In the genomic region with DNA sequence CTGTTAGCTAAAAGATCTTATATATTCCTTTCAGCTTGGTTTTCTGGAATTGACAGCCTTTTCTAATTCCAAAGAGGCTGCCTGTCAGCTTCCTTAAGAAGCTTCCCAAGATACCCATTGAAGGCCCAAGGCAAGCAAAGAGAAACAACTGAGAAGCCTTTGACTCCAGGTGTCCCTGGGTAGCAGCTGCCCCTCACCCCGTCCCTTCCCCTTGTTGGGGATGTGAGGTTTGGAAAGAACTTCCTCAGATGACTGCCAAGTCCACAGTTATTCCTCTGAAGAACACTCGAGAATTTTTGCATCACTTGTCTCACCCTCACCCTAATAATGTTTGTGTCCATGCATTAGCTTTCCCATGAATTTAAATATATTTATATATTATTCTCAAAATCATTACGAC, we compare ENCODE assay signal across 30 cellular contexts.
"Had no signal": no experiment of that assay in that cellular context is flagged by ENCODE, and none has a peak within 500 bp of the region (broad histone marks: within the 10 kb centered on the region; RNA-seq: fewer than 3 reads in every experiment).

No MANE protein-coding gene starts in this region.

- H3K27me3 ChIP-seq: adrenal gland, body of pancreas, breast epithelium had no signal

- H3K27ac ChIP-seq: adrenal gland, brain microvascular endothelial cell, WERI-Rb-1 had no signal

- H3K9me3 ChIP-seq: adrenal gland, body of pancreas, breast epithelium had no signal

- H3K4me1 ChIP-seq: adrenal gland had no signal

- H3K4me3 ChIP-seq: adrenal gland, body of pancreas, breast epithelium had no signal

- DNase-seq: activated CD4-positive, alpha-beta memory T cell treated with anti-CD3 and anti-CD28 coated beads for 36 hours; activated CD4-positive, alpha-beta T cell treated with anti-CD3 and anti-CD28 coated beads for 1 hour; activated CD4-positive, alpha-beta T cell treated with anti-CD3 and anti-CD28 coated beads for 36 hours; activated CD4-positive, alpha-beta T cell treated with anti-CD3 and anti-CD28 coated beads, Interleukin-2, amount 10 ng/mL, durations not matched to agents 24 days and 14 days; activated CD4-positive, alpha-beta T cell treated with anti-CD3 and anti-CD28 coated beads, Interleukin-2, amount 50 U/mL, for 1 hour; activated CD4-positive, alpha-beta T cell treated with anti-CD3 and anti-CD28 coated beads, Interleukin-2, amount 50 U/mL, for 4 hours; activated CD4-positive, CD25-positive, alpha-beta regulatory T cell; activated CD8-positive, alpha-beta memory T cell treated with anti-CD3 and anti-CD28 coated beads, Interleukin-2, amount 50 U/mL, for 4 hours; activated CD8-positive, alpha-beta T cell treated with anti-CD3 and anti-CD28 coated beads for 36 hours; activated effector memory CD4-positive, alpha-beta T cell treated with anti-CD3 and anti-CD28 coated beads, Interleukin-2, amount 50 U/mL, for 16 hours; activated gamma-delta T cell treated with Interleukin-2 at 50 U/mL for 16 hours; activated naive CD4-positive, alpha-beta T cell; activated naive CD4-positive, alpha-beta T cell treated with anti-CD3 and anti-CD28 coated beads for 36 hours; activated naive CD4-positive, alpha-beta T cell treated with anti-CD3 and anti-CD28 coated beads, Interleukin-2, amount 50 U/mL, for 16 hours; activated naive CD8-positive, alpha-beta T cell treated with anti-CD3 and anti-CD28 coated beads for 36 hours; activated T-cell treated with anti-CD3 and anti-CD28 coated beads for 4 hours; activated T-cell treated with anti-CD3 and anti-CD28 coated beads, Interleukin-2, amount 50 U/mL, for 1 hour; activated T-cell treated with anti-CD3 and anti-CD28 coated beads, Interleukin-2, amount 50 U/mL, for 4 hours; activated T-cell treated with anti-CD3 and anti-CD28 coated beads, Interleukin-2, amount 50 U/mL, for 72 hours; adrenal gland; amniotic stem cell; aorta; body of pancreas; brain microvascular endothelial cell; central memory CD4-positive, alpha-beta T cell; T-helper 1 cell; T-helper 2 cell; T-helper 9 cell; WERI-Rb-1 had no signal

- H3K36me3 ChIP-seq: adrenal gland, brain microvascular endothelial cell, breast epithelium had no signal
